8 cellular contexts compared by ENCODE assay signal in genomic region chr7:134690016-134690415, GRCh38.
DNase-seq lines count a peak whose midpoint lies in the region; ATAC-seq and TF ChIP-seq lines count a peak whose summit lies in the region.

No MANE protein-coding gene starts in this region.

- H3K4me3 ChIP-seq in LNCaP clone FGC (ENCODE audit: low read depth, low read length) (no peak overlapping the region), muscle layer of colon (ENCODE audit: low read depth in 1 of 2, low read length in 2 of 2) (peak overlapping the region in 1 of 2 donors; percentile 14)

- H3K27me3 ChIP-seq in muscle layer of colon (ENCODE audit: control insufficient read depth in 1 of 2, insufficient read depth in 2 of 2, low read length in 2 of 2) = no peaks in the 10 kb centered on the region

- H3K27ac ChIP-seq in cingulate gyrus (ENCODE audit: low read depth, low read length) = peak overlapping the region; percentile 90
- H3K27ac ChIP-seq in muscle layer of colon (ENCODE audit: low read depth, low read length) = peak overlapping the region; percentile 81

- H3K9ac ChIP-seq in muscle layer of colon (ENCODE audit: low read length) = no peak overlapping the region

- TF ChIP-seq CTCF in LNCaP clone FGC (IDR thresholded peaks at IDR 0.05; ENCODE audit: control insufficient read depth, extremely low read depth, insufficient read depth) = peak; percentile 66

- no peaks in the 10 kb centered on the region for H3K9me3 ChIP-seq in muscle layer of colon (ENCODE audit: low read length)

- peaks cover 22% of the 10 kb centered on the region for H3K4me1 ChIP-seq in muscle layer of colon (ENCODE audit: insufficient read depth, low read length)

- DNase-seq in AG08395 (ENCODE audit: low spot score) = peak; percentile 68
- no peak for DNase-seq in LNCaP clone FGC (ENCODE audit: low read depth)
- DNase-seq in NOMO-1 (lab: John Stamatoyannopoulos, UW; ENCODE audit: unreplicated experiment in 2 of 2) = no peak
- DNase-seq in activated CD4-positive, alpha-beta T cell treated with anti-CD3 and anti-CD28 coated beads, Interleukin-2, amount 50 U/mL, for 4 hours = no peak
- DNase-seq in 8988T = no peak

- H3K36me3 ChIP-seq in muscle layer of colon (ENCODE audit: insufficient read depth, low read length) = no peaks in the 10 kb centered on the region

- no peak for ATAC-seq in GM21576 (IDR thresholded peaks at IDR 0.05; ENCODE audit: unreplicated experiment)
